25 cellular contexts compared by ENCODE assay signal in the genomic region with DNA sequence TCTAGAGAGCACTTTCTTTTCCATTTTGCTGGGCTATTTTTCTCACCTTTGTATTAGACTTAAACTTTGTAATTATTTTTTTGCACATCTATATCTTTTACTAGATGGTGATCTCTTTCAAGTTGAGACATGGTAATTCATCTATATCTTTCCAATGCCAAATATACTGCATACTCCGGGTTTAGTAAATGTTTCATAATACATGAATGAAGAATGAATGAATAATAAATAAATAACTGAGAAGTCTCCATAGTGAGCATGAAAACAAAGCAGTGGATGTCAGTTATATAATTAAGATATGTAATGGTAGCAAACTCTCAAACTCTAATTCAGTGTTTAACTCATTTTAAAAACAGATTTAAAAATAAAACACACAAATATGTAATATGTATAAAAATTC.
DNase-seq lines count a peak whose midpoint lies in the region; ATAC-seq and TF ChIP-seq lines count a peak whose summit lies in the region.
"Had no signal": no experiment of that assay in that cellular context is flagged by ENCODE, and none has a peak within 500 bp of the region (broad histone marks: within the 10 kb centered on the region; RNA-seq: fewer than 3 reads in every experiment).

No MANE protein-coding gene starts in this region.

- H4K20me1 ChIP-seq in GM23248 (ENCODE audit: insufficient read depth) (no peaks in the 10 kb centered on the region), MM.1S (ENCODE audit: insufficient read depth, low read length) (no peaks in the 10 kb centered on the region)

- no peaks in the 10 kb centered on the region for H3K27me3 ChIP-seq in GM23248 (replicated peaks; ENCODE audit: insufficient read depth)
- H3K27me3 ChIP-seq in adipocyte (replicated peaks; ENCODE audit: control insufficient read depth, insufficient read depth, low read length): no peaks in the 10 kb centered on the region
- no peaks in the 10 kb centered on the region for H3K27me3 ChIP-seq in gastrocnemius medialis
- H3K27me3 ChIP-seq in MM.1S (replicated peaks; ENCODE audit: insufficient read depth, low read length): no peaks in the 10 kb centered on the region; the same call in 1 of the 2 replicates
- H3K27me3 ChIP-seq: brain microvascular endothelial cell, spleen, tibial nerve had no signal

- H3K27me3 Mint-ChIP-seq in T-helper 2 cell treated with Interferon-gamma antibody and Interleukin-4, amounts not matched to agents 5 μg/mL and 100 μg/mL, for 36 hours (ENCODE audit: low read depth): no peaks in the 10 kb centered on the region
- H3K27me3 Mint-ChIP-seq: stimulated activated naive CD8-positive, alpha-beta T cell treated with anti-CD3 and anti-CD28 coated beads, Interleukin-15, Interleukin-2, amounts not matched to agents 100 ng/mL and 50 ng/mL, for 24 hours had no signal

- H3K27ac ChIP-seq in GM23248 (no peak overlapping the region), gastrocnemius medialis (peak overlapping the region in 3 of 4 donors; percentile 6 to 73 (median 6)), MM.1S (ENCODE audit: low read length) (no peak overlapping the region)
- H3K27ac ChIP-seq: brain microvascular endothelial cell, spleen, tibial nerve had no signal

- intact Hi-C loops in gastrocnemius medialis (cut with DNase I; ENCODE audit: low total_unique reads): no loop called here

- no peak overlapping the region for H3K4me3 ChIP-seq in GM23248
- no peak overlapping the region for H3K4me3 ChIP-seq in adipocyte (ENCODE audit: low read length)
- H3K4me3 ChIP-seq in gastrocnemius medialis: no peak overlapping the region
- H3K4me3 ChIP-seq in MM.1S (ENCODE audit: low read length): no peak overlapping the region
- H3K4me3 ChIP-seq: HAP-1, spleen, tibial nerve had no signal

- no peaks in the 10 kb centered on the region for H3K36me3 ChIP-seq in GM23248 (ENCODE audit: low read depth)
- no peaks in the 10 kb centered on the region for H3K36me3 ChIP-seq in adipocyte (ENCODE audit: control insufficient read depth, insufficient read depth, low read length, severe bottlenecking)
- H3K36me3 ChIP-seq in gastrocnemius medialis: no peaks in the 10 kb centered on the region
- no peaks in the 10 kb centered on the region for H3K36me3 ChIP-seq in MM.1S (replicated peaks; ENCODE audit: insufficient read depth, low read length)
- H3K36me3 ChIP-seq: brain microvascular endothelial cell, HAP-1, spleen, tibial nerve had no signal

- H3K36me3 Mint-ChIP-seq in T-helper 2 cell treated with Interferon-gamma antibody and Interleukin-4, amounts not matched to agents 5 μg/mL and 100 μg/mL, for 36 hours (ENCODE audit: low read depth): no peaks in the 10 kb centered on the region
- H3K36me3 Mint-ChIP-seq: activated CD8-positive, alpha-beta memory T cell treated with anti-CD3 and anti-CD28 coated beads, Interleukin-2, amount 10 ng/mL, durations not matched to agents 7 days and 5 days; activated naive CD8-positive, alpha-beta T cell treated with anti-CD3 and anti-CD28 coated beads, Interleukin-2, amount 10 ng/mL, durations not matched to agents 7 days and 5 days; CD8-positive, alpha-beta memory T cell had no signal

- H3K4me1 Mint-ChIP-seq in T-helper 2 cell treated with Interferon-gamma antibody and Interleukin-4, amounts not matched to agents 5 μg/mL and 100 μg/mL, for 36 hours (ENCODE audit: low read depth): no peaks in the 10 kb centered on the region
- H3K4me1 Mint-ChIP-seq: activated CD8-positive, alpha-beta memory T cell treated with anti-CD3 and anti-CD28 coated beads, Interleukin-2, amount 10 ng/mL, durations not matched to agents 7 days and 5 days; activated naive CD8-positive, alpha-beta T cell treated with anti-CD3 and anti-CD28 coated beads, Interleukin-2, amount 10 ng/mL, durations not matched to agents 7 days and 5 days; CD8-positive, alpha-beta memory T cell had no signal

- H3K27ac Mint-ChIP-seq in T-helper 2 cell treated with Interferon-gamma antibody and Interleukin-4, amounts not matched to agents 5 μg/mL and 100 μg/mL, for 36 hours: no peak overlapping the region
- H3K27ac Mint-ChIP-seq: activated CD8-positive, alpha-beta memory T cell treated with anti-CD3 and anti-CD28 coated beads, Interleukin-2, amount 10 ng/mL, durations not matched to agents 7 days and 5 days; activated naive CD8-positive, alpha-beta T cell treated with anti-CD3 and anti-CD28 coated beads, Interleukin-2, amount 10 ng/mL, durations not matched to agents 7 days and 5 days; CD8-positive, alpha-beta memory T cell; stimulated activated naive CD8-positive, alpha-beta T cell treated with anti-CD3 and anti-CD28 coated beads, Interleukin-15, Interleukin-2, amounts not matched to agents 100 ng/mL and 50 ng/mL, for 24 hours had no signal

- no peak overlapping the region for H3K4me3 Mint-ChIP-seq in T-helper 2 cell treated with Interferon-gamma antibody and Interleukin-4, amounts not matched to agents 5 μg/mL and 100 μg/mL, for 36 hours
- H3K4me3 Mint-ChIP-seq: activated CD8-positive, alpha-beta memory T cell treated with anti-CD3 and anti-CD28 coated beads, Interleukin-2, amount 10 ng/mL, durations not matched to agents 7 days and 5 days; activated naive CD8-positive, alpha-beta T cell treated with anti-CD3 and anti-CD28 coated beads, Interleukin-2, amount 10 ng/mL, durations not matched to agents 7 days and 5 days; CD8-positive, alpha-beta memory T cell; stimulated activated naive CD8-positive, alpha-beta T cell treated with anti-CD3 and anti-CD28 coated beads, Interleukin-15, Interleukin-2, amounts not matched to agents 100 ng/mL and 50 ng/mL, for 24 hours had no signal

- H3K4me2 ChIP-seq in GM23248 (ENCODE audit: unreplicated experiment) (no peak overlapping the region), MM.1S (ENCODE audit: low read depth, low read length) (no peak overlapping the region)

- H2AFZ ChIP-seq in GM23248: no peak overlapping the region
- H2AFZ ChIP-seq in MM.1S (ENCODE audit: low read length): no peak overlapping the region

- peaks cover 6% of the 10 kb centered on the region; the same call in 1 of the 2 replicates for H3K9me2 ChIP-seq in GM23248 (ENCODE audit: insufficient read depth)
- no peaks in the 10 kb centered on the region for H3K9me2 ChIP-seq in MM.1S (replicated peaks; ENCODE audit: insufficient read depth, low read length)

- H3K9me3 Mint-ChIP-seq in T-helper 2 cell treated with Interferon-gamma antibody and Interleukin-4, amounts not matched to agents 5 μg/mL and 100 μg/mL, for 36 hours: no peaks in the 10 kb centered on the region
- H3K9me3 Mint-ChIP-seq: activated naive CD8-positive, alpha-beta T cell treated with anti-CD3 and anti-CD28 coated beads, Interleukin-2, amount 10 ng/mL, durations not matched to agents 7 days and 5 days; stimulated activated naive CD8-positive, alpha-beta T cell treated with anti-CD3 and anti-CD28 coated beads, Interleukin-15, Interleukin-2, amounts not matched to agents 100 ng/mL and 50 ng/mL, for 24 hours had no signal

- H3K9ac ChIP-seq in GM23248: no peak overlapping the region
- H3K9ac ChIP-seq in adipocyte (ENCODE audit: low read length): no peak overlapping the region
- no peak overlapping the region for H3K9ac ChIP-seq in MM.1S (ENCODE audit: low read length)

- ATAC-seq in gastrocnemius medialis: no peak
- ATAC-seq: activated CD8-positive, alpha-beta memory T cell treated with anti-CD3 and anti-CD28 coated beads, Interleukin-2, amount 10 ng/mL, durations not matched to agents 7 days and 5 days; left ventricle myocardium superior had no signal

- in situ Hi-C loops in GM23248 (cut with MboI): no loop called here
- in situ Hi-C loops in gastrocnemius medialis (cut with MboI; ENCODE audit: low sequenced_read_pairs in 4 of 4): no loop called here

- DNase-seq in GM23248 (peak; percentile 65), adipocyte (ENCODE audit: low read depth) (peak; percentile 55), fibroblast of peridontal ligament (ENCODE audit: extremely low read depth) (peak; percentile 75), gastrocnemius medialis (no peak), MM.1S (no peak), HPDE6-E6E7 (ENCODE audit: extremely low spot score) (no peak)
- no peak for DNase-seq in T-helper 2 cell treated with Interferon-gamma antibody and Interleukin-4, amounts not matched to agents 5 μg/mL and 100 μg/mL, for 36 hours (ENCODE audit: low spot score)
- DNase-seq: activated CD4-positive, alpha-beta T cell treated with anti-CD3 and anti-CD28 coated beads for 48 hours; activated CD8-positive, alpha-beta memory T cell treated with anti-CD3 and anti-CD28 coated beads, Interleukin-2, amount 10 ng/mL, durations not matched to agents 7 days and 5 days; activated naive CD8-positive, alpha-beta T cell treated with anti-CD3 and anti-CD28 coated beads, Interleukin-2, amount 10 ng/mL, durations not matched to agents 7 days and 5 days; AML-193; brain microvascular endothelial cell; CD8-positive, alpha-beta memory T cell; DMS79; left ventricle myocardium superior; NCI-H1436 treated with DMSO at 0.1 percent for 48 hours; NCI-H2171 treated with DMSO at 0.1 percent for 48 hours; NCI-H748 treated with DMSO at 0.1 percent for 48 hours; SIG-M5; spleen; stimulated activated CD4-positive, alpha-beta T cell treated with anti-CD3 and anti-CD28 coated beads, Interleukin-4, amount 100 ng/mL, for 24 hours; T-helper 1 cell had no signal

- 0 to 16% methylated on average over 1 of the region's 1 CpG for WGBS in GM23248 (ENCODE audit: low coverage in 1 of 2, low lambda C conversion rate in 2 of 2, missing lambda C conversion rate in 2 of 2), 2 experiments

- H3K4me1 ChIP-seq in GM23248 (ENCODE audit: insufficient read depth): peaks cover 39% of the 10 kb centered on the region
- peaks cover 33% of the 10 kb centered on the region for H3K4me1 ChIP-seq in adipocyte (ENCODE audit: control insufficient read depth, insufficient read depth, low read length)
- peaks cover 9 to 40% of the 10 kb centered on the region in 2 donors for H3K4me1 ChIP-seq in gastrocnemius medialis
- peaks cover 12% of the 10 kb centered on the region for H3K4me1 ChIP-seq in MM.1S (ENCODE audit: low read length)
- H3K4me1 ChIP-seq: HAP-1, spleen had no signal

- H3F3A ChIP-seq in GM23248 (ENCODE audit: insufficient read depth) (peaks cover 29% of the 10 kb centered on the region), MM.1S (ENCODE audit: insufficient read depth, low read length) (no peaks in the 10 kb centered on the region)

- no peak for TF ChIP-seq CTCF in gastrocnemius medialis (IDR thresholded peaks at IDR 0.05 in 4 of 5, conservative IDR thresholded peaks at IDR 0.05 in 1 of 5)
- TF ChIP-seq CTCF in MM.1S (IDR thresholded peaks at IDR 0.05; ENCODE audit: low read length): no peak

- H3K79me2 ChIP-seq in GM23248 (ENCODE audit: insufficient read depth) (no peaks in the 10 kb centered on the region), MM.1S (ENCODE audit: low read length) (no peaks in the 10 kb centered on the region)

- TF ChIP-seq POLR2A in gastrocnemius medialis (IDR thresholded peaks at IDR 0.05): no peak

- no peaks in the 10 kb centered on the region for H3K9me3 ChIP-seq in GM23248 (ENCODE audit: low read depth)
- H3K9me3 ChIP-seq in adipocyte (ENCODE audit: control insufficient read depth, low read length): no peaks in the 10 kb centered on the region
- H3K9me3 ChIP-seq in gastrocnemius medialis: no peaks in the 10 kb centered on the region
- no peaks in the 10 kb centered on the region for H3K9me3 ChIP-seq in MM.1S (replicated peaks; ENCODE audit: insufficient read depth, low read length)
- H3K9me3 ChIP-seq: HAP-1, spleen, tibial nerve had no signal

Comparison
In these comparisons a context has a peak if more than half of its experiments do, and no peak if none do; other contexts are left out.
1. DNase-seq: peak in GM23248 (single experiment), adipocyte (single experiment) and fibroblast of peridontal ligament (single experiment); none in gastrocnemius medialis (0 of 2), T-helper 2 cell treated with Interferon-gamma antibody and Interleukin-4, amounts not matched to agents 5 μg/mL and 100 μg/mL, for 36 hours (single experiment), MM.1S (single experiment) and HPDE6-E6E7 (single experiment).
2. H3K27ac ChIP-seq: peak in gastrocnemius medialis (3 of 4); none in GM23248 (single experiment) and MM.1S (single experiment).